ENCODE assay signal across 16 cellular contexts in the genomic region with DNA sequence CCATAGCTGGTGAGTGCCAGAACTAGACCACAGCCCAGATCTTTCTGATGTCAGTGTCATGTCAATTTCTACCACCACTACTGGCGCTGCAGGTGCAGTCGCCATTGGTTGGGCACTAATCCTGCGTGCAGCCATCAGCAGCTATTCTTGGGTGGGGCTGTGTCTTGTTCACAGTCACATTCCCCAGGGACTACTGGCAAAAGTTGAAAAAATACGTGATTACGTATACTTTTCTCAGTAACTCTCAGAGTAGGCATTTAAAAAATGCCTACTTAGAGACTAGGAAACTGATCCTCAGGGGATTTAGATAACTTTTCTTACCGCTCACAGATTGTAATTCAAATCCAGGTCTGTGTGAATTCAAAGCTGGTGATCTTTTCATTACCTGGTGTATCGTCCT.
DNase-seq lines count a peak whose midpoint lies in the region; ATAC-seq and TF ChIP-seq lines count a peak whose summit lies in the region.
"Had no signal": no experiment of that assay in that cellular context is flagged by ENCODE, and none has a peak within 500 bp of the region (broad histone marks: within the 10 kb centered on the region; RNA-seq: fewer than 3 reads in every experiment).

No MANE protein-coding gene starts in this region.

- dilution Hi-C loops in IMR-90 (cut with HindIII; ENCODE audit: low sequenced_read_pairs, unreplicated experiment): no loop called here

- no peak overlapping the region for H4K8ac ChIP-seq in IMR-90 (ENCODE audit: low read depth in 2 of 2, low read length in 2 of 2)
- H4K8ac ChIP-seq in trophoblast cell (ENCODE audit: low read depth, low read length): no peak overlapping the region

- no peak overlapping the region for H2BK20ac ChIP-seq in IMR-90 (ENCODE audit: low read depth, low read length)

- H3K36me3 ChIP-seq in IMR-90 (ENCODE audit: control insufficient read depth, insufficient read depth, low read length) (no peaks in the 10 kb centered on the region), lung (ENCODE audit: control insufficient read depth in 2 of 2, insufficient read depth in 2 of 2, low read length in 2 of 2) (no peaks in the 10 kb centered on the region), trophoblast cell (ENCODE audit: control insufficient read depth in 1 of 2, insufficient read depth in 2 of 2, low read length in 2 of 2) (no peaks in the 10 kb centered on the region), esophagus squamous epithelium (no peaks in the 10 kb centered on the region)
- H3K36me3 ChIP-seq: BLaER1 treated with 17β-estradiol and CSF1 and Interleukin-3, amounts not matched to agents 10 nM and 100 nM had no signal

- H3K14ac ChIP-seq in IMR-90 (replicated peaks; ENCODE audit: low read depth, low read length): no peak overlapping the region
- H3K14ac ChIP-seq in trophoblast cell (ENCODE audit: low read length): no peak overlapping the region

- no peak overlapping the region for H2AK9ac ChIP-seq in IMR-90 (replicated peaks; ENCODE audit: low read depth, low read length, poor library complexity)

- no peak overlapping the region for H2AK5ac ChIP-seq in IMR-90 (ENCODE audit: low read depth, low read length)
- no peak overlapping the region for H2AK5ac ChIP-seq in trophoblast cell (ENCODE audit: low read length)

- TF ChIP-seq CTCF in IMR-90 (conservative IDR thresholded peaks at IDR 0.05; ENCODE audit: low read depth, low read length) (no peak), lung (IDR thresholded peaks at IDR 0.05; ENCODE audit: control extremely low read depth, extremely low read depth) (no peak), esophagus squamous epithelium (IDR thresholded peaks at IDR 0.05) (no peak)

- TF ChIP-seq POLR2A in IMR-90 (IDR thresholded peaks at IDR 0.05; ENCODE audit: low read depth, low read length) (no peak), esophagus squamous epithelium (IDR thresholded peaks at IDR 0.05) (no peak)

- H3K23ac ChIP-seq in IMR-90 (ENCODE audit: low read depth, low read length): no peak overlapping the region
- H3K23ac ChIP-seq in trophoblast cell (ENCODE audit: low read length): no peak overlapping the region

- no peak overlapping the region for H3K9ac ChIP-seq in IMR-90 (ENCODE audit: low read depth, low read length)
- no peak overlapping the region for H3K9ac ChIP-seq in trophoblast cell (ENCODE audit: low read length)
- H3K9ac ChIP-seq: BLaER1 treated with 17β-estradiol and CSF1 and Interleukin-3, amounts not matched to agents 10 nM and 100 nM had no signal

- CTCF ChIA-PET in IMR-90 (lab: Yijun Ruan, JAX): no interaction called here

- H4K12ac ChIP-seq in trophoblast cell (ENCODE audit: low read depth, low read length): no peak overlapping the region

- no peaks in the 10 kb centered on the region for H3K9me3 ChIP-seq in IMR-90 (ENCODE audit: control insufficient read depth, insufficient read depth, low read length)
- H3K9me3 ChIP-seq in lung (ENCODE audit: control insufficient read depth in 2 of 2, insufficient read depth in 1 of 2, low read length in 1 of 2): no peaks in the 10 kb centered on the region
- peaks cover 5% of the 10 kb centered on the region for H3K9me3 ChIP-seq in trophoblast cell (ENCODE audit: insufficient read depth, low read depth, low read length)
- H3K9me3 ChIP-seq in esophagus squamous epithelium: no peaks in the 10 kb centered on the region
- H3K9me3 ChIP-seq: BLaER1 treated with 17β-estradiol and CSF1 and Interleukin-3, amounts not matched to agents 10 nM and 100 nM; Caco-2 had no signal

- POLR2A ChIA-PET in IMR-90 (lab: Charles Lee; ENCODE audit: unreplicated experiment): no interaction called here

- H4K5ac ChIP-seq in IMR-90 (ENCODE audit: low read depth, low read length): peak overlapping the region; percentile 22; the same call in 1 of the 2 replicates

- H3K4me3 ChIP-seq in IMR-90 (ENCODE audit: insufficient read depth, low read depth, low read length) (no peak overlapping the region), lung (peak overlapping the region; percentile 2), trophoblast cell (ENCODE audit: low read depth, low read length) (no peak overlapping the region), esophagus squamous epithelium (no peak overlapping the region)
- H3K4me3 ChIP-seq: BLaER1 treated with 17β-estradiol and CSF1 and Interleukin-3, amounts not matched to agents 10 nM and 100 nM had no signal

- H3K9me1 ChIP-seq in IMR-90 (ENCODE audit: insufficient read depth, low read length): peaks cover 9% of the 10 kb centered on the region; the same call in 1 of the 2 replicates

- H2BK12ac ChIP-seq in trophoblast cell (ENCODE audit: low read length): no peak overlapping the region

- intact Hi-C loops in IMR-90 (cut with micrococcal nuclease): no loop called here
- intact Hi-C loops in esophagus squamous epithelium (cut with DNase I): no loop called here

- H3K4me1 ChIP-seq in IMR-90 (ENCODE audit: control insufficient read depth, insufficient read depth, low read length) (peaks cover 13% of the 10 kb centered on the region), lung (ENCODE audit: control insufficient read depth in 2 of 2, insufficient read depth in 2 of 2, low read length in 2 of 2) (peaks cover 0 to 5% of the 10 kb centered on the region in 2 donors), trophoblast cell (ENCODE audit: control insufficient read depth in 1 of 2, insufficient read depth in 2 of 2, low read length in 2 of 2) (peaks cover 4 to 10% of the 10 kb centered on the region in 2 experiments), esophagus squamous epithelium (peaks cover 0 to 14% (median 13%) of the 10 kb centered on the region in 3 donors)
- H3K4me1 ChIP-seq: Caco-2 had no signal

- H3K4me2 ChIP-seq in IMR-90 (ENCODE audit: low read depth, low read length) (no peak overlapping the region; the same call in 1 of the 2 replicates), trophoblast cell (ENCODE audit: low read length) (no peak overlapping the region)

- H2BK5ac ChIP-seq in IMR-90 (ENCODE audit: low read depth, low read length, poor library complexity, severe bottlenecking) (no peak overlapping the region), trophoblast cell (ENCODE audit: low read depth, low read length, poor library complexity) (no peak overlapping the region)

- peak overlapping the region; percentile 70; the same call in 1 of the 2 replicates for H4K91ac ChIP-seq in IMR-90 (ENCODE audit: insufficient read depth, low read depth, low read length)
- no peak overlapping the region for H4K91ac ChIP-seq in trophoblast cell (ENCODE audit: low read depth, low read length)

- in situ Hi-C loops in IMR-90 (cut with MboI; ENCODE audit: low sequenced_read_pairs): no loop called here

- H3K27me3 ChIP-seq in IMR-90 (ENCODE audit: control insufficient read depth, insufficient read depth, low read length) (peaks cover 4% of the 10 kb centered on the region; the same call in 1 of the 2 replicates), lung (ENCODE audit: control insufficient read depth, insufficient read depth) (no peaks in the 10 kb centered on the region), trophoblast cell (ENCODE audit: insufficient read depth, low read length) (no peaks in the 10 kb centered on the region), esophagus squamous epithelium (no peaks in the 10 kb centered on the region)
- H3K27me3 ChIP-seq: BLaER1 treated with 17β-estradiol and CSF1 and Interleukin-3, amounts not matched to agents 10 nM and 100 nM had no signal

- no peak overlapping the region for H3K56ac ChIP-seq in IMR-90 (ENCODE audit: extremely low read depth, insufficient read depth, low read length)

- H3K27ac ChIP-seq in IMR-90 (ENCODE audit: insufficient read depth, low read length): peak overlapping the region; percentile 66; the same call in 1 of the 2 replicates
- no peak overlapping the region for H3K27ac ChIP-seq in lung (ENCODE audit: low read depth in 1 of 2, low read length in 1 of 2)
- no peak overlapping the region for H3K27ac ChIP-seq in trophoblast cell (ENCODE audit: low read depth, low read length)
- H3K27ac ChIP-seq in esophagus squamous epithelium: no peak overlapping the region
- H3K27ac ChIP-seq: BLaER1 treated with 17β-estradiol and CSF1 and Interleukin-3, amounts not matched to agents 10 nM and 100 nM; C4-2B had no signal

- 0 out of 3 replicates have a peak overlapping the region, but pooled peaks have one; percentile 33 for H2BK15ac ChIP-seq in IMR-90 (ENCODE audit: low read depth, low read length)

- no peak for TF ChIP-seq RAD21 in IMR-90 (IDR thresholded peaks at IDR 0.05; ENCODE audit: low read length)

- H2BK120ac ChIP-seq in IMR-90 (ENCODE audit: low read depth, low read length) (no peak overlapping the region), trophoblast cell (ENCODE audit: insufficient read depth, low read length, poor library complexity) (no peak overlapping the region)

- no peaks in the 10 kb centered on the region for H3K79me2 ChIP-seq in trophoblast cell (ENCODE audit: control insufficient read depth, insufficient read depth, low read length, poor library complexity)

- DNase-seq in IMR-90 (no peak), lung (ENCODE audit: low spot score) (no peak), trophoblast cell (peak; percentile 60 to 85), esophagus squamous epithelium (lab: John Stamatoyannopoulos, UW) (no peak)
- no peak for DNase-seq in activated effector memory CD4-positive, alpha-beta T cell treated with anti-CD3 and anti-CD28 coated beads, Interleukin-2, amount 50 U/mL, for 16 hours
- DNase-seq: 8988T; AML-193; Caco-2; Calu3; CD4-positive, alpha-beta T cell; CD8-positive, alpha-beta T cell; DMS79 treated with DMSO at 0.1 percent for 48 hours; GF-D8 had no signal

- ATAC-seq in IMR-90 (ENCODE audit: low read depth) (no peak), lung (ENCODE audit: insufficient read depth, low FRiP score) (no peak), HG03135 (IDR thresholded peaks at IDR 0.05; ENCODE audit: unreplicated experiment) (no peak)
- ATAC-seq: CD8-positive, alpha-beta T cell had no signal

- no peaks in the 10 kb centered on the region for H3K79me1 ChIP-seq in IMR-90 (ENCODE audit: low read depth in 1 of 2, low read length in 2 of 2)
- peaks cover 3% of the 10 kb centered on the region for H3K79me1 ChIP-seq in trophoblast cell (ENCODE audit: low read length)

- H2AFZ ChIP-seq in IMR-90 (replicated peaks; ENCODE audit: low read length, poor library complexity) (no peak overlapping the region), trophoblast cell (ENCODE audit: insufficient read depth, low read length, poor library complexity) (no peak overlapping the region)

- WGBS in IMR-90 (ENCODE audit: extremely low coverage in 2 of 2, insufficient read length in 1 of 2), 2 experiments: 100% methylated on average over 4 of the region's 7 CpGs; no CpG with 5 or more reads in 1 of the 2 experiments
- WGBS in lung, 2 donors: 84 to 87% methylated on average over 7 of the region's 7 CpGs
- WGBS in trophoblast cell (ENCODE audit: extremely low coverage, insufficient coverage, insufficient read length): no CpG with 5 or more reads among the region's 7 CpGs
- WGBS in esophagus squamous epithelium, 2 donors: 76 to 89% methylated on average over 7 of the region's 7 CpGs

- H3K4ac ChIP-seq in IMR-90 (ENCODE audit: low read depth, low read length) (no peak overlapping the region), trophoblast cell (ENCODE audit: low read depth, low read length) (no peak overlapping the region)

- H3K18ac ChIP-seq in IMR-90 (ENCODE audit: low read depth, low read length) (peak overlapping the region; percentile 86), trophoblast cell (ENCODE audit: low read length) (no peak overlapping the region)

- BruUV-seq in IMR-90 (replicated peaks; lab: Mats Ljungman, UMichigan): no TSS peak

- H4K20me1 ChIP-seq in IMR-90 (ENCODE audit: insufficient read depth, low read length): no peaks in the 10 kb centered on the region
- H4K20me1 ChIP-seq: BLaER1 treated with 17β-estradiol and CSF1 and Interleukin-3, amounts not matched to agents 10 nM and 100 nM had no signal

Comparison
In these comparisons a context has a peak if more than half of its experiments do, and no peak if none do; other contexts are left out.
1. DNase-seq: peak in trophoblast cell (2 of 2); none in IMR-90 (single experiment), lung (single experiment), activated effector memory CD4-positive, alpha-beta T cell treated with anti-CD3 and anti-CD28 coated beads, Interleukin-2, amount 50 U/mL, for 16 hours (single experiment) and esophagus squamous epithelium (single experiment).